4 cellular contexts compared by ENCODE assay signal in genomic region chr1:148712353-148712752, GRCh38. TPM values are rescaled to one million over a fixed set of nuclear protein-coding genes. Genes with fewer than 3 reads are reported as not detected.
"Had no signal": no experiment of that assay in that cellular context is flagged by ENCODE, and none has a peak within 500 bp of the region (broad histone marks: within the 10 kb centered on the region; RNA-seq: fewer than 3 reads in every experiment).

No MANE protein-coding gene starts in this region.

RNA-seq across cellular contexts. Expression of gene NUDT4B, which starts 36.2 kb away (rescaled TPM):
- total RNA-seq: kidney; naive thymus-derived CD8-positive, alpha-beta T cell; neural crest cell; sciatic nerve had no signal
